ENCODE assay signal across 23 cellular contexts in genomic region chr9:11038366-11038765, GRCh38.
"Had no signal": no experiment of that assay in that cellular context is flagged by ENCODE, and none has a peak within 500 bp of the region (broad histone marks: within the 10 kb centered on the region; RNA-seq: fewer than 3 reads in every experiment).

No MANE protein-coding gene starts in this region.

- H3K4me1 ChIP-seq: SJSA1 had no signal

- H3K36me3 ChIP-seq: MG63, SJSA1 had no signal

- H3K9me3 ChIP-seq: MG63, SJSA1 had no signal

- DNase-seq: IMR-90, Karpas-422, KG1, MG63, NCI-H1092, NCI-H1105 treated with DMSO at 0.1 percent for 48 hours, NCI-H1417 treated with DMSO at 0.1 percent for 48 hours, NCI-H146, NCI-H187, NCI-H2029, NCI-H2081 treated with DMSO at 0.1 percent for 48 hours, NCI-H2171, NCI-H226, NCI-H446, NCI-H510A, NCI-H524 treated with DMSO at 0.1 percent for 48 hours, NCI-H69, NCI-H774, Right ventricle myocardium superior, RPMI8226, SIG-M5 had no signal

- H3K27me3 ChIP-seq: MG63, SJSA1 had no signal

- H3K4me3 ChIP-seq: MG63, SJSA1, SK-N-MC had no signal

- H3K27ac ChIP-seq: SJSA1, SK-N-MC had no signal
